Comparison of ENCODE assay signal across 10 cellular contexts in the genomic region with DNA sequence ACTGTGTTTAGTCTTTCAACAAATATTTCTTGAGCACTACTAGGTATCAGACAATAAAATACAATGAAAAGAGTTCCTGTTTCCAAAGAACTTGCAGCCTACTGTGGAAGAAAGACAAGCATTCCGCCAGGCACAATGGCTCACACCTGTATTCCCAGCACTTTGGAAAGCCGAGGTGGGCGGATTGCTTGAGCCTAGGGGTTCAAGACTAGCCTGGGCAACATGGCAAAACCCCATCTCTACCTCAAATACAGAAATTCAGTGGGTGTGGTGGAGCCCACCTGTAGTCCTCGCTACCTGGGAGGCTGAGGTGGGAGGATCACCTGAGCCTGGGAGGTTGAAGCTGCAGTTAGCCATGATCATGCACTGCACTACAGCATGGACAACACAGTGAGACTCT. TPM values are rescaled to one million over a fixed set of nuclear protein-coding genes. Genes with fewer than 3 reads are reported as not detected.
"Had no signal": no experiment of that assay in that cellular context is flagged by ENCODE, and none has a peak within 500 bp of the region (broad histone marks: within the 10 kb centered on the region; RNA-seq: fewer than 3 reads in every experiment).

No MANE protein-coding gene starts in this region.

- ATAC-seq: GM23338, HCT116 had no signal

- H3K4me1 Mint-ChIP-seq: GM23338, H9 had no signal

- H3K4me1 ChIP-seq: HAP-1 had no signal

- H3K27ac ChIP-seq: GM23248 had no signal

- DNase-seq: GM23248, GOT3, H7, H9, HCEC 1CT, HFFc6 had no signal

- H3K9me3 ChIP-seq: HAP-1 had no signal

- H3K4me3 Mint-ChIP-seq: GM23338, H9, HFFc6 had no signal

- H3K4me3 ChIP-seq: GM23248, GM23338, HAP-1 had no signal

- H3K9me3 Mint-ChIP-seq: GM23338, HFFc6 had no signal

- H3K4me2 ChIP-seq: GM23338 had no signal

- H3K27ac Mint-ChIP-seq: GM23338, H9, HFFc6 had no signal

- H3K9ac ChIP-seq: GM23248 had no signal

- H2AFZ ChIP-seq: GM23248, GM23338 had no signal

- H3K36me3 ChIP-seq: HAP-1 had no signal

RNA-seq across cellular contexts. Expression of gene SVOPL, which starts 6.1 kb away (rescaled TPM):
- total RNA-seq: GM23248, H4, HFFc6 had no signal
- polyA plus RNA-seq: GM23248 had no signal
